ENCODE assay signal across 13 cellular contexts in genomic region chr13:46546084-46546786, GRCh38. TPM values are rescaled to one million over a fixed set of nuclear protein-coding genes. Genes with fewer than 3 reads are reported as not detected.
DNase-seq lines count a peak whose midpoint lies in the region; ATAC-seq and TF ChIP-seq lines count a peak whose summit lies in the region.
"Had no signal": no experiment of that assay in that cellular context is flagged by ENCODE, and none has a peak within 500 bp of the region (broad histone marks: within the 10 kb centered on the region; RNA-seq: fewer than 3 reads in every experiment).

No MANE protein-coding gene starts in this region.

- no peak overlapping the region for H3K4me3 Mint-ChIP-seq in activated CD4-positive, alpha-beta T cell treated with anti-CD3 and anti-CD28 coated beads for 36 hours
- H3K4me3 Mint-ChIP-seq: CD8-positive, alpha-beta memory T cell; GM23338 had no signal

- H3K4me3 ChIP-seq in BE2C (ENCODE audit: low read depth, low read length) (peak overlapping the region; percentile 2), mucosa of descending colon (no peak overlapping the region)
- H3K4me3 ChIP-seq: BLaER1, GM23338 had no signal

- H3K27me3 Mint-ChIP-seq in activated CD4-positive, alpha-beta T cell treated with anti-CD3 and anti-CD28 coated beads for 36 hours, result peaks cover 2% of the 10 kb centered on the region

- POLR2A ChIA-PET in activated CD4-positive, alpha-beta T cell treated with anti-CD3 and anti-CD28 coated beads for 36 hours (lab: Charles Lee), result no interaction called here

- intact Hi-C loops in mucosa of descending colon (cut with DNase I, micrococcal nuclease), result loop anchor here (5.0 kb wide), 2 partner anchors 171 to 176 kb away; no protein-coding TSS in a partner anchor
- intact Hi-C loops in activated CD4-positive, alpha-beta T cell treated with anti-CD3 and anti-CD28 coated beads for 36 hours (cut with DNase I, micrococcal nuclease), result no loop called here

- peak; percentile 3 for DNase-seq in NCI-H146 (lab: John Stamatoyannopoulos, UW)
- no peak for DNase-seq in NCI-H146 treated with DMSO at 0.1 percent for 48 hours (lab: John Stamatoyannopoulos, UW; ENCODE audit: unreplicated experiment)
- DNase-seq in BE2C, result peak; percentile 50
- DNase-seq in M059J (ENCODE audit: low read depth), result peak; percentile 25
- peak; percentile 51 for DNase-seq in left kidney (ENCODE audit: low read depth, low spot score)
- DNase-seq in mucosa of descending colon, result no peak
- DNase-seq in T-helper 9 cell, result no peak
- no peak for DNase-seq in activated CD4-positive, alpha-beta T cell treated with anti-CD3 and anti-CD28 coated beads for 36 hours
- DNase-seq: Caco-2; CD8-positive, alpha-beta memory T cell; H7 had no signal

- TF ChIP-seq CTCF in BE2C (IDR thresholded peaks at IDR 0.05; ENCODE audit: low read depth, low read length) (no peak), mucosa of descending colon (IDR thresholded peaks at IDR 0.05) (no peak)

- CTCF ChIA-PET in activated CD4-positive, alpha-beta T cell treated with anti-CD3 and anti-CD28 coated beads for 36 hours (lab: Charles Lee), result no interaction called here

- ATAC-seq in mucosa of descending colon, result no peak
- no peak for ATAC-seq in activated CD4-positive, alpha-beta T cell treated with anti-CD3 and anti-CD28 coated beads for 36 hours
- ATAC-seq: GM23338 had no signal

- H3K9me3 Mint-ChIP-seq in activated CD4-positive, alpha-beta T cell treated with anti-CD3 and anti-CD28 coated beads for 36 hours (ENCODE audit: low read depth), result no peaks in the 10 kb centered on the region
- H3K9me3 Mint-ChIP-seq: CD8-positive, alpha-beta memory T cell; GM23338 had no signal

- H3K27ac Mint-ChIP-seq in activated CD4-positive, alpha-beta T cell treated with anti-CD3 and anti-CD28 coated beads for 36 hours, result no peak overlapping the region
- H3K27ac Mint-ChIP-seq: CD8-positive, alpha-beta memory T cell; GM23338 had no signal

- no peaks in the 10 kb centered on the region for H3K27me3 ChIP-seq in BE2C
- H3K27me3 ChIP-seq: BLaER1 had no signal

- H3K9me3 ChIP-seq in BE2C, result no peaks in the 10 kb centered on the region
- no peaks in the 10 kb centered on the region for H3K9me3 ChIP-seq in mucosa of descending colon
- H3K9me3 ChIP-seq: BLaER1, Caco-2 had no signal

- no peaks in the 10 kb centered on the region for H3K36me3 Mint-ChIP-seq in activated CD4-positive, alpha-beta T cell treated with anti-CD3 and anti-CD28 coated beads for 36 hours (ENCODE audit: low read depth)
- H3K36me3 Mint-ChIP-seq: CD8-positive, alpha-beta memory T cell had no signal

- H3K4me1 Mint-ChIP-seq in activated CD4-positive, alpha-beta T cell treated with anti-CD3 and anti-CD28 coated beads for 36 hours, result peaks cover 4% of the 10 kb centered on the region
- H3K4me1 Mint-ChIP-seq: GM23338 had no signal

- H3K4me1 ChIP-seq in BE2C (peaks cover 14% of the 10 kb centered on the region), mucosa of descending colon (ENCODE audit: low read depth) (no peaks in the 10 kb centered on the region)

- H3K36me3 ChIP-seq in BE2C (no peaks in the 10 kb centered on the region), mucosa of descending colon (ENCODE audit: low read depth) (no peaks in the 10 kb centered on the region)
- H3K36me3 ChIP-seq: BLaER1 had no signal

RNA-seq across cellular contexts. Expression of gene LRCH1, which starts 6.7 kb away (rescaled TPM):
- polyA plus RNA-seq in BE2C (2012; ENCODE audit: insufficient read depth, insufficient read length, low read depth), result 8.9 TPM
- total RNA-seq in M059J (2014; rRNA removed; shearing (Covaris generic)), result 3.0 and 7.4 TPM in 2 replicates
- total RNA-seq in mucosa of descending colon, result 10 to 100 TPM; 13.4 to 44.1 (median 16.1) TPM
- 10 to 100 TPM; 14.8 to 16.4 TPM for total RNA-seq in activated CD4-positive, alpha-beta T cell treated with anti-CD3 and anti-CD28 coated beads for 36 hours

Comparison
In these comparisons a context has a peak if more than half of its experiments do, and no peak if none do; other contexts are left out.
1. DNase-seq: peak in NCI-H146 (single experiment), BE2C (single experiment), M059J (single experiment) and left kidney (single experiment); none in NCI-H146 treated with DMSO at 0.1 percent for 48 hours (single experiment), mucosa of descending colon (0 of 3), T-helper 9 cell (single experiment) and activated CD4-positive, alpha-beta T cell treated with anti-CD3 and anti-CD28 coated beads for 36 hours (single experiment).
2. intact Hi-C loops: an anchor here in mucosa of descending colon (5.0 kb wide); none called in activated CD4-positive, alpha-beta T cell treated with anti-CD3 and anti-CD28 coated beads for 36 hours.